22 cellular contexts compared by ENCODE assay signal in the genomic region with DNA sequence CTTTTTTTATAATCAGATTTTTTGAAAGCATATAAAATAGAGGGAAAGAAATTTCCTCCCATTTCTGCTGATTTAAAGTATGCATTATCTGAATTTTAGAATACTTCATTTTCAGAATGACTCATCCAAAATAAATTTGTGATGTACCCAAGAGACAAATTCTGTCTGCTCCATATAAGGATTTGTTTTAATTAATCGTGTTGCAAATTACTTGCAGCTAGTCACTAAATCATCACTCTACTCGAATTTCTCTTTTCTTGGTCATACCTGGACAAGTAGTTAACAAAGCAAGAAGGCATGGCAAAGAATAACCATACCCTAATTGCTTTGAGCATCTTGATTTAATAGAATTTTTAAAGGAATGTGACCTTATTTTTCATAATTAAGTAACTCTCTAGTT.
DNase-seq lines count a peak whose midpoint lies in the region; ATAC-seq and TF ChIP-seq lines count a peak whose summit lies in the region.
"Had no signal": no experiment of that assay in that cellular context is flagged by ENCODE, and none has a peak within 500 bp of the region (broad histone marks: within the 10 kb centered on the region; RNA-seq: fewer than 3 reads in every experiment).

No MANE protein-coding gene starts in this region.

- peak overlapping the region; percentile 84 for H3K27ac Mint-ChIP-seq in chondrocyte (ENCODE audit: unreplicated experiment)
- no peak overlapping the region for H3K27ac Mint-ChIP-seq in neural progenitor cell
- H3K27ac Mint-ChIP-seq: activated B cell treated with CpG ODN at 0.5 μM for 24 hours; activated CD4-positive, alpha-beta memory T cell treated with anti-CD3 and anti-CD28 coated beads, Interleukin-2, amount 10 ng/mL, durations not matched to agents 7 days and 5 days; activated T-cell treated with anti-CD3 and anti-CD28 coated beads, Interleukin-2, amount 50 U/mL, for 24 hours had no signal

- H3K36me3 Mint-ChIP-seq in chondrocyte (ENCODE audit: low read depth) = no peaks in the 10 kb centered on the region
- H3K36me3 Mint-ChIP-seq in neural progenitor cell = no peaks in the 10 kb centered on the region

- H3K27ac ChIP-seq in MM.1S (ENCODE audit: low read length) (no peak overlapping the region), neural progenitor cell (no peak overlapping the region)
- H3K27ac ChIP-seq: left lung, stomach had no signal

- TF ChIP-seq CTCF in MM.1S (IDR thresholded peaks at IDR 0.05; ENCODE audit: low read length) = no peak
- no peak for TF ChIP-seq CTCF in chondrocyte (IDR thresholded peaks at IDR 0.05)
- no peak for TF ChIP-seq CTCF in neural progenitor cell (IDR thresholded peaks at IDR 0.05)

- H3K4me3 Mint-ChIP-seq in chondrocyte (ENCODE audit: unreplicated experiment) = no peak overlapping the region
- H3K4me3 Mint-ChIP-seq in neural progenitor cell = no peak overlapping the region
- H3K4me3 Mint-ChIP-seq: activated B cell treated with CpG ODN at 0.5 μM for 24 hours; activated CD4-positive, alpha-beta memory T cell treated with anti-CD3 and anti-CD28 coated beads, Interleukin-2, amount 10 ng/mL, durations not matched to agents 7 days and 5 days; activated T-cell treated with anti-CD3 and anti-CD28 coated beads, Interleukin-2, amount 50 U/mL, for 24 hours had no signal

- H3K9me2 ChIP-seq in MM.1S (replicated peaks; ENCODE audit: insufficient read depth, low read length) = no peaks in the 10 kb centered on the region

- peaks cover 13% of the 10 kb centered on the region for H3K4me1 ChIP-seq in MM.1S (ENCODE audit: low read length)
- H3K4me1 ChIP-seq in neural progenitor cell = peaks cover 14% of the 10 kb centered on the region
- H3K4me1 ChIP-seq: left lung had no signal

- ATAC-seq in esophagus mucosa (no peak), GM19397 (IDR thresholded peaks at IDR 0.05; ENCODE audit: unreplicated experiment) (no peak)
- ATAC-seq: mucosa of descending colon had no signal

- no peak overlapping the region for H2AFZ ChIP-seq in MM.1S (ENCODE audit: low read length)
- H2AFZ ChIP-seq in neural progenitor cell (replicated peaks) = no peak overlapping the region

- H3K27me3 ChIP-seq in MM.1S (replicated peaks; ENCODE audit: insufficient read depth, low read length) = no peaks in the 10 kb centered on the region
- no peaks in the 10 kb centered on the region for H3K27me3 ChIP-seq in neural progenitor cell
- H3K27me3 ChIP-seq: left lung, MG63, stomach had no signal

- no peak overlapping the region for H3K9ac ChIP-seq in MM.1S (ENCODE audit: low read length)
- H3K9ac ChIP-seq in neural progenitor cell = no peak overlapping the region

- H4K20me1 ChIP-seq in MM.1S (ENCODE audit: insufficient read depth, low read length) = no peaks in the 10 kb centered on the region
- no peaks in the 10 kb centered on the region for H4K20me1 ChIP-seq in neural progenitor cell (ENCODE audit: low read depth)

- H3K9me3 Mint-ChIP-seq in chondrocyte (ENCODE audit: low read depth) (no peaks in the 10 kb centered on the region), neural progenitor cell (peaks cover 4% of the 10 kb centered on the region)
- H3K9me3 Mint-ChIP-seq: activated B cell treated with CpG ODN at 0.5 μM for 24 hours; activated CD4-positive, alpha-beta memory T cell treated with anti-CD3 and anti-CD28 coated beads, Interleukin-2, amount 10 ng/mL, durations not matched to agents 7 days and 5 days had no signal

- H3K36me3 ChIP-seq in MM.1S (replicated peaks; ENCODE audit: insufficient read depth, low read length) = no peaks in the 10 kb centered on the region
- no peaks in the 10 kb centered on the region for H3K36me3 ChIP-seq in neural progenitor cell
- H3K36me3 ChIP-seq: left lung, MG63, stomach had no signal

- DNase-seq in EH (ENCODE audit: low read depth) (peak; percentile 30), MM.1S (peak; percentile 2), chondrocyte (ENCODE audit: low spot score) (no peak), neural progenitor cell (ENCODE audit: low spot score) (no peak), DMS153 treated with DMSO at 0.1 percent for 48 hours (lab: John Stamatoyannopoulos, UW; ENCODE audit: unreplicated experiment) (no peak), NCI-H1694 (lab: John Stamatoyannopoulos, UW) (no peak)
- DNase-seq: activated B cell treated with CpG ODN at 0.5 μM for 24 hours; activated CD4-positive, alpha-beta memory T cell treated with anti-CD3 and anti-CD28 coated beads, Interleukin-2, amount 10 ng/mL, durations not matched to agents 7 days and 5 days; activated naive CD4-positive, alpha-beta T cell; activated T-cell treated with anti-CD3 and anti-CD28 coated beads, Interleukin-2, amount 50 U/mL, for 24 hours; anterior cingulate cortex; central memory CD4-positive, alpha-beta T cell; effector CD4-positive, alpha-beta T cell; glutamatergic neuron; left lung; mucosa of descending colon; NCI-H1436 treated with DMSO at 0.1 percent for 48 hours; stomach; T-helper 9 cell had no signal

- H3K4me1 Mint-ChIP-seq in chondrocyte (ENCODE audit: low read depth) = peaks cover 27% of the 10 kb centered on the region
- peaks cover 15% of the 10 kb centered on the region for H3K4me1 Mint-ChIP-seq in neural progenitor cell
- H3K4me1 Mint-ChIP-seq: activated B cell treated with CpG ODN at 0.5 μM for 24 hours; activated CD4-positive, alpha-beta memory T cell treated with anti-CD3 and anti-CD28 coated beads, Interleukin-2, amount 10 ng/mL, durations not matched to agents 7 days and 5 days had no signal

- no peaks in the 10 kb centered on the region for H3K9me3 ChIP-seq in MM.1S (replicated peaks; ENCODE audit: insufficient read depth, low read length)
- H3K9me3 ChIP-seq in neural progenitor cell (ENCODE audit: low read depth) = no peaks in the 10 kb centered on the region
- H3K9me3 ChIP-seq: MG63, mucosa of descending colon, stomach had no signal

- H3K4me3 ChIP-seq in MM.1S (ENCODE audit: low read length) (no peak overlapping the region), neural progenitor cell (no peak overlapping the region)
- H3K4me3 ChIP-seq: left lung, MG63, mucosa of descending colon, stomach had no signal

- 0 out of 2 replicates have a peak, but pooled peaks cover 3% of the 10 kb centered on the region for H3F3A ChIP-seq in MM.1S (ENCODE audit: insufficient read depth, low read length)
- no peaks in the 10 kb centered on the region for H3F3A ChIP-seq in neural progenitor cell (ENCODE audit: low read depth)

- no peak overlapping the region for H3K4me2 ChIP-seq in MM.1S (ENCODE audit: low read depth, low read length)
- H3K4me2 ChIP-seq in neural progenitor cell = peak overlapping the region; percentile 10

- no peaks in the 10 kb centered on the region for H3K27me3 Mint-ChIP-seq in chondrocyte (ENCODE audit: low read depth)
- no peaks in the 10 kb centered on the region for H3K27me3 Mint-ChIP-seq in neural progenitor cell (ENCODE audit: insufficient read depth, low read depth)
- H3K27me3 Mint-ChIP-seq: activated CD4-positive, alpha-beta memory T cell treated with anti-CD3 and anti-CD28 coated beads, Interleukin-2, amount 10 ng/mL, durations not matched to agents 7 days and 5 days; activated T-cell treated with anti-CD3 and anti-CD28 coated beads, Interleukin-2, amount 50 U/mL, for 24 hours had no signal

- H3K79me2 ChIP-seq in MM.1S (ENCODE audit: low read length) (no peaks in the 10 kb centered on the region), neural progenitor cell (ENCODE audit: low read depth) (no peaks in the 10 kb centered on the region)

Comparison
In these comparisons a context has a peak if more than half of its experiments do, and no peak if none do; other contexts are left out.
1. DNase-seq: peak in EH (single experiment) and MM.1S (single experiment); none in chondrocyte (single experiment), neural progenitor cell (single experiment), DMS153 treated with DMSO at 0.1 percent for 48 hours (single experiment) and NCI-H1694 (single experiment).